ENCODE assay signal across 8 cellular contexts in the genomic region with DNA sequence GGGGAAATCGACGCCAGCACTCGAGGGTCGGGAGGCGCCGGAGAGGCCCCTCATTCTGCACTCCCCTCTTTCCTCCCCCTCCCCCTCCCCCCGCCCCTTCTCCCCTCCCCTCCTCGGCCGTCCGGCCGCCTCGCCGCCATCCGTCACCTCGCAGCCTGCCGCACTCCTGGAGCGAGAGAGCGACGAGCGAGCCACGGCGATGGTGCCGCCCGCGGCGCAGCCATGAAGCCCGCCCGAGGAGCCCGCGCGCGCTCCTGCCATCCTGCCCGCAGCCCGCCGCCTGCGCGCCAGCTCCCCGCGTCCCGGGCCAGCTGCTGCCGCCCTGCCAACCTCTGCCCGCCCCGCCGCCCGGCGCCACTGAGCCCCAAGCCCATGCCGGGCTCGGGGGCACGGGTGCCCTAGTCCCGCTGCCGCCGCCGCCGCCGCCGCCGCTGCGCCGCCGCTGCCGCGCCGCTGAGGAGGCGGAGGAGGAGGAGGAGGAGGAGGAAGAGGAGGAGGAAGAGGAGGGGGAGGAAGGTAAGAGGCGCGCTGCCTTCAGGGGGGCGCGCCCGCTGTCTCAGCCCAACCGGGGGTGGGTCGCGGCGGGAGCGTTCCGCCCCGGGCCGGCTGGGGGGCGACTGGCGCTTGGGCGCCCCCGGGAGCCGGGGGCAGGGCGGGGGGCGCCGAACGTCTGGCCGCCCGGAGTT. TPM values are rescaled to one million over a fixed set of nuclear protein-coding genes. Genes with fewer than 3 reads are reported as not detected.
DNase-seq lines count a peak whose midpoint lies in the region; ATAC-seq and TF ChIP-seq lines count a peak whose summit lies in the region.

Gene FRMPD3 (plus strand): TSS at position 163 of the 686 bp plus-strand sequence. CDS start 76,937 bp downstream, outside the sequence.

- H3K4me1 Mint-ChIP-seq in activated CD4-positive, alpha-beta T cell treated with anti-CD3 and anti-CD28 coated beads, Interleukin-2, amount 10 ng/mL, durations not matched to agents 24 days and 14 days = peaks cover 3% of the 10 kb centered on the region
- peaks cover 10% of the 10 kb centered on the region for H3K4me1 Mint-ChIP-seq in activated CD8-positive, alpha-beta T cell treated with anti-CD3 and anti-CD28 coated beads, Interleukin-2, amount 10 ng/mL, durations not matched to agents 7 days and 5 days (ENCODE audit: low read depth)

- no peaks in the 10 kb centered on the region for H3K4me1 ChIP-seq in thoracic aorta (ENCODE audit: control insufficient read depth in 1 of 2, low read depth in 2 of 2)

- H3K27me3 ChIP-seq in thoracic aorta (replicated peaks; ENCODE audit: insufficient read depth) = no peaks in the 10 kb centered on the region

- H3K9me3 ChIP-seq in thoracic aorta = no peaks in the 10 kb centered on the region

- no peaks in the 10 kb centered on the region for H3K36me3 Mint-ChIP-seq in activated CD4-positive, alpha-beta T cell treated with anti-CD3 and anti-CD28 coated beads, Interleukin-2, amount 10 ng/mL, durations not matched to agents 24 days and 14 days (ENCODE audit: low read depth)
- H3K36me3 Mint-ChIP-seq in activated CD8-positive, alpha-beta T cell treated with anti-CD3 and anti-CD28 coated beads, Interleukin-2, amount 10 ng/mL, durations not matched to agents 7 days and 5 days (ENCODE audit: low read depth) = no peaks in the 10 kb centered on the region

- ATAC-seq in activated CD8-positive, alpha-beta T cell treated with anti-CD3 and anti-CD28 coated beads, Interleukin-2, amount 10 ng/mL, durations not matched to agents 7 days and 5 days = peak; percentile 43
- ATAC-seq in thoracic aorta (ENCODE audit: insufficient number of reproducible peaks, low FRiP score, low read depth) = no peak

- H3K4me3 Mint-ChIP-seq in activated CD4-positive, alpha-beta T cell treated with anti-CD3 and anti-CD28 coated beads, Interleukin-2, amount 10 ng/mL, durations not matched to agents 24 days and 14 days = peak within 1 kb of the TSS; percentile 55
- H3K4me3 Mint-ChIP-seq in activated CD8-positive, alpha-beta T cell treated with anti-CD3 and anti-CD28 coated beads, Interleukin-2, amount 10 ng/mL, durations not matched to agents 7 days and 5 days = peak within 1 kb of the TSS; percentile 55

- H3K4me3 ChIP-seq in thoracic aorta = peak within 1 kb of the TSS; percentile 64

- no peaks in the 10 kb centered on the region for H3K9me3 Mint-ChIP-seq in activated CD4-positive, alpha-beta T cell treated with anti-CD3 and anti-CD28 coated beads, Interleukin-2, amount 10 ng/mL, durations not matched to agents 24 days and 14 days
- no peaks in the 10 kb centered on the region for H3K9me3 Mint-ChIP-seq in activated CD8-positive, alpha-beta T cell treated with anti-CD3 and anti-CD28 coated beads, Interleukin-2, amount 10 ng/mL, durations not matched to agents 7 days and 5 days (ENCODE audit: insufficient read depth)

- no peak for TF ChIP-seq CTCF in thoracic aorta (IDR thresholded peaks at IDR 0.05)

- CTCF ChIA-PET in activated CD8-positive, alpha-beta T cell treated with anti-CD3 and anti-CD28 coated beads, Interleukin-2, amount 10 ng/mL, durations not matched to agents 7 days and 5 days (lab: Charles Lee) = no interaction called here

- H3K36me3 ChIP-seq in thoracic aorta = no peaks in the 10 kb centered on the region

- POLR2A ChIA-PET in activated CD8-positive, alpha-beta T cell treated with anti-CD3 and anti-CD28 coated beads, Interleukin-2, amount 10 ng/mL, durations not matched to agents 7 days and 5 days (lab: Charles Lee) = no interaction called here

- no peak within 1 kb of the TSS for H3K27ac ChIP-seq in thoracic aorta

- H3K27me3 Mint-ChIP-seq in activated CD4-positive, alpha-beta T cell treated with anti-CD3 and anti-CD28 coated beads, Interleukin-2, amount 10 ng/mL, durations not matched to agents 24 days and 14 days = peaks cover 48% of the 10 kb centered on the region
- H3K27me3 Mint-ChIP-seq in activated CD8-positive, alpha-beta T cell treated with anti-CD3 and anti-CD28 coated beads, Interleukin-2, amount 10 ng/mL, durations not matched to agents 7 days and 5 days (ENCODE audit: low read depth) = peaks cover 40% of the 10 kb centered on the region

- DNase-seq in activated CD4-positive, alpha-beta T cell treated with anti-CD3 and anti-CD28 coated beads, Interleukin-2, amount 10 ng/mL, durations not matched to agents 24 days and 14 days = peak; percentile 55
- no peak for DNase-seq in activated CD4-positive, alpha-beta T cell treated with anti-CD3 and anti-CD28 coated beads, Interleukin-2, amount 50 U/mL, for 48 hours
- no peak for DNase-seq in activated CD8-positive, alpha-beta T cell treated with anti-CD3 and anti-CD28 coated beads, Interleukin-2, amount 10 ng/mL, durations not matched to agents 7 days and 5 days
- DNase-seq in iPS-NIHi11 (ENCODE audit: low spot score) = peak; percentile 48
- DNase-seq in thoracic aorta (ENCODE audit: low spot score) = no peak
- DNase-seq in Ammon's horn (ENCODE audit: low spot score) = no peak
- DNase-seq in middle frontal gyrus (ENCODE audit: extremely low spot score, low spot score) = no peak
- DNase-seq in DMS153 (lab: John Stamatoyannopoulos, UW) = no peak

- intact Hi-C loops in activated CD4-positive, alpha-beta T cell treated with anti-CD3 and anti-CD28 coated beads, Interleukin-2, amount 10 ng/mL, durations not matched to agents 24 days and 14 days (cut with micrococcal nuclease) = no loop called here

- H3K27ac Mint-ChIP-seq in activated CD4-positive, alpha-beta T cell treated with anti-CD3 and anti-CD28 coated beads, Interleukin-2, amount 10 ng/mL, durations not matched to agents 24 days and 14 days = no peak within 1 kb of the TSS
- H3K27ac Mint-ChIP-seq in activated CD8-positive, alpha-beta T cell treated with anti-CD3 and anti-CD28 coated beads, Interleukin-2, amount 10 ng/mL, durations not matched to agents 7 days and 5 days = no peak within 1 kb of the TSS

RNA-seq across cellular contexts. Expression of gene FRMPD3, which starts in this region (rescaled TPM):
- total RNA-seq in activated CD4-positive, alpha-beta T cell treated with anti-CD3 and anti-CD28 coated beads, Interleukin-2, amount 10 ng/mL, durations not matched to agents 24 days and 14 days = not detected in 2 replicates
- total RNA-seq in activated CD8-positive, alpha-beta T cell treated with anti-CD3 and anti-CD28 coated beads, Interleukin-2, amount 10 ng/mL, durations not matched to agents 7 days and 5 days = under 1 TPM in 1 of 2 experiments, not detected in 1; 0.05 TPM
- under 1 TPM in 1 of 2 donors, not detected in 1; 0.92 TPM for total RNA-seq in thoracic aorta

Comparison
In these comparisons a context has a peak if more than half of its experiments do, and no peak if none do; other contexts are left out.
1. Peak in DNase-seq in activated CD4-positive, alpha-beta T cell treated with anti-CD3 and anti-CD28 coated beads, Interleukin-2, amount 10 ng/mL, durations not matched to agents 24 days and 14 days; RNA of the gene not detected or under 1 TPM.
2. Peak in ATAC-seq in activated CD8-positive, alpha-beta T cell treated with anti-CD3 and anti-CD28 coated beads, Interleukin-2, amount 10 ng/mL, durations not matched to agents 7 days and 5 days; RNA of the gene not detected or under 1 TPM.